9 cellular contexts compared by ENCODE assay signal in genomic region chr15:51917493-51917892, GRCh38. TPM values are rescaled to one million over a fixed set of nuclear protein-coding genes. Genes with fewer than 3 reads are reported as not detected.
A peak's percentile ranks its signal among the peaks of the same experiment; 100 is the strongest.
DNase-seq lines count a peak whose midpoint lies in the region; ATAC-seq and TF ChIP-seq lines count a peak whose summit lies in the region.
"Had no signal": no experiment of that assay in that cellular context is flagged by ENCODE, and none has a peak within 500 bp of the region (broad histone marks: within the 10 kb centered on the region; RNA-seq: fewer than 3 reads in every experiment).

No MANE protein-coding gene starts in this region.

- TF ChIP-seq CTCF in KMS-11 (conservative IDR thresholded peaks at IDR 0.05; ENCODE audit: low read depth, low read length), result peak; percentile 57
- TF ChIP-seq CTCF in lung (IDR thresholded peaks at IDR 0.05; ENCODE audit: control extremely low read depth, extremely low read depth), result peak; percentile 4

- no peaks in the 10 kb centered on the region for H3K4me1 Mint-ChIP-seq in activated CD8-positive, alpha-beta T cell treated with anti-CD3 and anti-CD28 coated beads, Interleukin-2, amount 10 ng/mL, durations not matched to agents 7 days and 5 days (ENCODE audit: low read depth)
- H3K4me1 Mint-ChIP-seq: CD4-positive, CD25-positive, alpha-beta regulatory T cell had no signal

- POLR2A ChIA-PET in activated CD8-positive, alpha-beta T cell treated with anti-CD3 and anti-CD28 coated beads, Interleukin-2, amount 10 ng/mL, durations not matched to agents 7 days and 5 days (lab: Charles Lee), result no interaction called here

- H3K27ac ChIP-seq in KMS-11 (no peak overlapping the region), lung (ENCODE audit: low read depth in 1 of 2, low read length in 1 of 2) (no peak overlapping the region)

- H3K36me3 ChIP-seq in KMS-11 (ENCODE audit: insufficient read depth) (no peaks in the 10 kb centered on the region), lung (ENCODE audit: control insufficient read depth in 2 of 2, insufficient read depth in 2 of 2, low read length in 2 of 2) (peaks cover 8 to 18% of the 10 kb centered on the region in 2 donors)

- no peaks in the 10 kb centered on the region for H3K27me3 ChIP-seq in KMS-11 (ENCODE audit: insufficient read depth, low read depth)
- H3K27me3 ChIP-seq in lung (ENCODE audit: control insufficient read depth, insufficient read depth), result no peaks in the 10 kb centered on the region

- WGBS in lung, 2 donors, result 68 to 80% methylated on average over 2 of the region's 2 CpGs

- DNase-seq in NCI-H2029 (lab: John Stamatoyannopoulos, UW), result peak; percentile 12
- no peak for DNase-seq in NCI-H2029 treated with DMSO at 0.1 percent for 48 hours (lab: John Stamatoyannopoulos, UW)
- peak; percentile 28 for DNase-seq in activated CD8-positive, alpha-beta T cell treated with anti-CD3 and anti-CD28 coated beads, Interleukin-2, amount 10 ng/mL, durations not matched to agents 7 days and 5 days
- DNase-seq in lung (ENCODE audit: low spot score), result peak; percentile 55
- DNase-seq in ureter (ENCODE audit: low spot score), result no peak

- no peaks in the 10 kb centered on the region for H3K9me3 ChIP-seq in lung (ENCODE audit: control insufficient read depth in 2 of 2, insufficient read depth in 1 of 2, low read length in 1 of 2)

- no peak overlapping the region for H3K4me3 Mint-ChIP-seq in activated CD8-positive, alpha-beta T cell treated with anti-CD3 and anti-CD28 coated beads, Interleukin-2, amount 10 ng/mL, durations not matched to agents 7 days and 5 days
- H3K4me3 Mint-ChIP-seq: CD4-positive, CD25-positive, alpha-beta regulatory T cell had no signal

- H2AFZ ChIP-seq in KMS-11 (ENCODE audit: low read depth), result no peak overlapping the region

- no peak overlapping the region for H3K4me3 ChIP-seq in KMS-11 (IDR thresholded peaks at IDR 0.05; ENCODE audit: insufficient read depth, low read depth, low read length)
- no peak overlapping the region for H3K4me3 ChIP-seq in lung

- H3K79me2 ChIP-seq in KMS-11 (ENCODE audit: insufficient read depth, low read depth), result no peaks in the 10 kb centered on the region

- no peaks in the 10 kb centered on the region for H3K9me3 Mint-ChIP-seq in activated CD8-positive, alpha-beta T cell treated with anti-CD3 and anti-CD28 coated beads, Interleukin-2, amount 10 ng/mL, durations not matched to agents 7 days and 5 days (ENCODE audit: insufficient read depth)
- H3K9me3 Mint-ChIP-seq: CD4-positive, CD25-positive, alpha-beta regulatory T cell had no signal

- H3K4me2 ChIP-seq in KMS-11, result no peak overlapping the region

- H3K4me1 ChIP-seq in KMS-11 (ENCODE audit: low read depth, poor library complexity, severe bottlenecking), result no peaks in the 10 kb centered on the region
- no peaks in the 10 kb centered on the region for H3K4me1 ChIP-seq in lung (ENCODE audit: control insufficient read depth in 2 of 2, insufficient read depth in 2 of 2, low read length in 2 of 2)

- H3K27ac Mint-ChIP-seq in activated CD8-positive, alpha-beta T cell treated with anti-CD3 and anti-CD28 coated beads, Interleukin-2, amount 10 ng/mL, durations not matched to agents 7 days and 5 days, result no peak overlapping the region

- no peak overlapping the region for H3K9ac ChIP-seq in KMS-11

- no peaks in the 10 kb centered on the region for H3K27me3 Mint-ChIP-seq in activated CD8-positive, alpha-beta T cell treated with anti-CD3 and anti-CD28 coated beads, Interleukin-2, amount 10 ng/mL, durations not matched to agents 7 days and 5 days (ENCODE audit: low read depth)
- H3K27me3 Mint-ChIP-seq: CD4-positive, CD25-positive, alpha-beta regulatory T cell had no signal

- H4K20me1 ChIP-seq in KMS-11 (ENCODE audit: insufficient read depth), result no peaks in the 10 kb centered on the region

- ATAC-seq in activated CD8-positive, alpha-beta T cell treated with anti-CD3 and anti-CD28 coated beads, Interleukin-2, amount 10 ng/mL, durations not matched to agents 7 days and 5 days, result no peak
- ATAC-seq in lung (ENCODE audit: insufficient read depth, low FRiP score), result peak; percentile 69
- ATAC-seq in HG02588 (IDR thresholded peaks at IDR 0.05; ENCODE audit: unreplicated experiment), result no peak
- no peak for ATAC-seq in HG02798 (IDR thresholded peaks at IDR 0.05; ENCODE audit: poor library complexity, unreplicated experiment)

- CTCF ChIA-PET in activated CD8-positive, alpha-beta T cell treated with anti-CD3 and anti-CD28 coated beads, Interleukin-2, amount 10 ng/mL, durations not matched to agents 7 days and 5 days (lab: Charles Lee), result interaction anchor here (1.0 to 2.1 kb wide), 9 partner anchors 8 to 141 kb away, joined by 3 to 8 read pairs (median 4); no protein-coding TSS in a partner anchor

- peaks cover 20% of the 10 kb centered on the region for H3K36me3 Mint-ChIP-seq in activated CD8-positive, alpha-beta T cell treated with anti-CD3 and anti-CD28 coated beads, Interleukin-2, amount 10 ng/mL, durations not matched to agents 7 days and 5 days (ENCODE audit: low read depth)

RNA-seq across cellular contexts. Expression of gene LEO1, which starts 54.1 kb away (rescaled TPM):
- 10 to 100 TPM; 30.3 to 33.4 TPM for total RNA-seq in activated CD8-positive, alpha-beta T cell treated with anti-CD3 and anti-CD28 coated beads, Interleukin-2, amount 10 ng/mL, durations not matched to agents 7 days and 5 days
- 10 to 100 TPM; 12.4 to 25.4 TPM for total RNA-seq in lung
- 10 to 100 TPM in 1 of 2 donors, 1 to 10 TPM in 1; 7.1 to 12.3 TPM for polyA plus RNA-seq in lung
- 23.1 TPM for total RNA-seq in ureter

Comparison
In these comparisons a context has a peak if more than half of its experiments do, and no peak if none do; other contexts are left out.
1. DNase-seq: peak in NCI-H2029 (single experiment), activated CD8-positive, alpha-beta T cell treated with anti-CD3 and anti-CD28 coated beads, Interleukin-2, amount 10 ng/mL, durations not matched to agents 7 days and 5 days (single experiment) and lung (single experiment); none in NCI-H2029 treated with DMSO at 0.1 percent for 48 hours (single experiment) and ureter (single experiment).